1 cellular context compared by ENCODE assay signal in the genomic region with DNA sequence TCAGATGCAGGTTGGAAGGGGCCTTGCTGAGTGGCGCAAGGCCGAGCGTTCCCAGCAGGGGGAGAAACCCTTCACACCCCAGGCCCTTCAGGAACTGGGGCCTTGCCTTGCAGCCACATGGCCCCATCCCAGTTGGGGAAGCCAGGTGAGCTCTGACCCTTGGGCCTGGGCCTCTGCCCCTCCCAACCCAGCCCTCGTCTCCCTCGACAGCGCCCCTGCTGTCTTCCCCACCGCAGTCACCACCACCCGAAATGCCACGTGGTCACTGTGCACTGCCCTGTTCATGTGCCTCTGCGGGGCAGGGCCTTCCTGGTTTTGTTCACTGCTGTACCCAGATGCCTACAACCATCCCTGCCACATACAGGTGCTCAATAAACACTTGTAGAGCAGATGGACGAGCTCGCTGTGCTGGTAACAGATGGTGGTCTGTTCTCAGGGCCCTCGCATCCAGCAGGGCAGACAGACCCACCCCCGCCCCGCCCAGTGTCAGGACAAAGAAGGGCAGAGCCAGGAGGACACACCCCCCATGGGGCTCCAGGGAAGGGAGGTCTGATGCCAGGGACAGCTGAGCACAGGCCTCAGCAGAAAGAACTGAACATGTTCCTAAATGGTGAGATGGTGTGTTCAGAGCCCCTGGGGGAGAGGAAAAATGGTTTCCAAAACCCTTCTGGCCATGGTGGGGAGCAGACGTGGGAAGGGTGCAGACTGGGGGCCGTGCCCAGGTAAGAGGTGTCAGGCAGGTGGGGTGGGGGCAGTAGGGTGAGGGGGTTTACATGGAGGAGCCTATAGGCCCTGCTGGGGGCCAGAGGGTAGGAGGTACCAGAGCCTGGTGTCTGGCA.
TF ChIP-seq lines count a peak whose summit lies in the region.

No MANE protein-coding gene starts in this region.

TF ChIP-seq in K562, 482 proteins besides CTCF, POLR2A, EP300 and RAD21 (continued from another document and continues in another):
- TF ChIP-seq JUN (IDR thresholded peaks at IDR 0.05; ENCODE audit: borderline replicate concordance, low read depth, low read length) (no peak; the same call in 1 of the 2 replicates), JUN (CRISPR knock-in tag; IDR thresholded peaks at IDR 0.05; ENCODE audit: borderline replicate concordance) (no peak), ARID4B (CRISPR knock-in tag; IDR thresholded peaks at IDR 0.05) (peak; percentile 40; the same call in 1 of the 2 replicates), NFRKB (IDR thresholded peaks at IDR 0.05; ENCODE audit: low read depth) (no peak), ZNF695 (CRISPR knock-in tag; IDR thresholded peaks at IDR 0.05) (no peak), EP400 (IDR thresholded peaks at IDR 0.05) (peak; percentile 81), RBFOX2 (IDR thresholded peaks at IDR 0.05; ENCODE audit: low read depth, low read length) (peak; percentile 17), HDAC2 (IDR thresholded peaks at IDR 0.05) (no peak), PCBP1 (IDR thresholded peaks at IDR 0.05; ENCODE audit: low read depth, low read length, poor library complexity, severe bottlenecking) (no peak), MYBL2 (IDR thresholded peaks at IDR 0.05; ENCODE audit: low read depth) (no peak), MYBL2 (CRISPR knock-in tag; IDR thresholded peaks at IDR 0.05; ENCODE audit: borderline replicate concordance) (no peak), CSDE1 (IDR thresholded peaks at IDR 0.05) (no peak), CBFB (CRISPR knock-in tag; IDR thresholded peaks at IDR 0.05) (no peak), ZNF277 (CRISPR knock-in tag; IDR thresholded peaks at IDR 0.05; ENCODE audit: borderline replicate concordance) (no peak), BRF2 (IDR thresholded peaks at IDR 0.05; ENCODE audit: borderline replicate concordance, insufficient read depth, insufficient read length) (no peak), L3MBTL2 (IDR thresholded peaks at IDR 0.05) (peak; percentile 78), ZFPM2 (CRISPR knock-in tag; IDR thresholded peaks at IDR 0.05) (no peak), CREM (IDR thresholded peaks at IDR 0.05; ENCODE audit: low read depth) (peak; percentile 41; the same call in 1 of the 2 replicates), SMAD2 (IDR thresholded peaks at IDR 0.05; ENCODE audit: low read depth, low read length) (no peak), PTTG1 (tag; IDR thresholded peaks at IDR 0.05; ENCODE audit: low read depth) (no peak), CAMTA2 (CRISPR knock-in tag; conservative IDR thresholded peaks at IDR 0.05) (no peak), ZC3H4 (CRISPR knock-in tag; IDR thresholded peaks at IDR 0.05; ENCODE audit: borderline replicate concordance) (peak; percentile 40; the same call in 1 of the 2 replicates), HSF4 (CRISPR knock-in tag; IDR thresholded peaks at IDR 0.05; ENCODE audit: borderline replicate concordance) (no peak), COPS2 (conservative IDR thresholded peaks at IDR 0.05) (no peak), U2AF1 (optimal IDR thresholded peaks at IDR 0.05; ENCODE audit: low read depth, low read length) (no peak), ZNF140 (CRISPR knock-in tag; IDR thresholded peaks at IDR 0.05) (no peak), ZNF263 (CRISPR knock-in tag; IDR thresholded peaks at IDR 0.05; ENCODE audit: borderline replicate concordance) (no peak), PML (IDR thresholded peaks at IDR 0.05; ENCODE audit: low read length) (no peak), TRIM25 (IDR thresholded peaks at IDR 0.05; ENCODE audit: borderline replicate concordance) (no peak), TCF7L2 (IDR thresholded peaks at IDR 0.05; ENCODE audit: low read depth, low read length) (no peak), E2F6 (IDR thresholded peaks at IDR 0.05; ENCODE audit: borderline replicate concordance in 1 of 2, extremely low read depth in 1 of 2, insufficient read depth in 1 of 2, insufficient read length in 1 of 2, low read depth in 1 of 2, low read length in 1 of 2, poor library complexity in 1 of 2, severe bottlenecking in 1 of 2) (peak; percentile 63 to 87)
- TF ChIP-seq, protein P1, sequence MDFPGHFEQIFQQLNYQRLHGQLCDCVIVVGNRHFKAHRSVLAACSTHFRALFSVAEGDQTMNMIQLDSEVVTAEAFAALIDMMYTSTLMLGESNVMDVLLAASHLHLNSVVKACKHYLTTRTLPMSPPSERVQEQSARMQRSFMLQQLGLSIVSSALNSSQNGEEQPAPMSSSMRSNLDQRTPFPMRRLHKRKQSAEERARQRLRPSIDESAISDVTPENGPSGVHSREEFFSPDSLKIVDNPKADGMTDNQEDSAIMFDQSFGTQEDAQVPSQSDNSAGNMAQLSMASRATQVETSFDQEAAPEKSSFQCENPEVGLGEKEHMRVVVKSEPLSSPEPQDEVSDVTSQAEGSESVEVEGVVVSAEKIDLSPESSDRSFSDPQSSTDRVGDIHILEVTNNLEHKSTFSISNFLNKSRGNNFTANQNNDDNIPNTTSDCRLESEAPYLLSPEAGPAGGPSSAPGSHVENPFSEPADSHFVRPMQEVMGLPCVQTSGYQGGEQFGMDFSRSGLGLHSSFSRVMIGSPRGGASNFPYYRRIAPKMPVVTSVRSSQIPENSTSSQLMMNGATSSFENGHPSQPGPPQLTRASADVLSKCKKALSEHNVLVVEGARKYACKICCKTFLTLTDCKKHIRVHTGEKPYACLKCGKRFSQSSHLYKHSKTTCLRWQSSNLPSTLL (IDR thresholded peaks at IDR 0.05): no peak
- TF ChIP-seq, protein P2, sequence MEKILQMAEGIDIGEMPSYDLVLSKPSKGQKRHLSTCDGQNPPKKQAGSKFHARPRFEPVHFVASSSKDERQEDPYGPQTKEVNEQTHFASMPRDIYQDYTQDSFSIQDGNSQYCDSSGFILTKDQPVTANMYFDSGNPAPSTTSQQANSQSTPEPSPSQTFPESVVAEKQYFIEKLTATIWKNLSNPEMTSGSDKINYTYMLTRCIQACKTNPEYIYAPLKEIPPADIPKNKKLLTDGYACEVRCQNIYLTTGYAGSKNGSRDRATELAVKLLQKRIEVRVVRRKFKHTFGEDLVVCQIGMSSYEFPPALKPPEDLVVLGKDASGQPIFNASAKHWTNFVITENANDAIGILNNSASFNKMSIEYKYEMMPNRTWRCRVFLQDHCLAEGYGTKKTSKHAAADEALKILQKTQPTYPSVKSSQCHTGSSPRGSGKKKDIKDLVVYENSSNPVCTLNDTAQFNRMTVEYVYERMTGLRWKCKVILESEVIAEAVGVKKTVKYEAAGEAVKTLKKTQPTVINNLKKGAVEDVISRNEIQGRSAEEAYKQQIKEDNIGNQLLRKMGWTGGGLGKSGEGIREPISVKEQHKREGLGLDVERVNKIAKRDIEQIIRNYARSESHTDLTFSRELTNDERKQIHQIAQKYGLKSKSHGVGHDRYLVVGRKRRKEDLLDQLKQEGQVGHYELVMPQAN (IDR thresholded peaks at IDR 0.05; ENCODE audit: borderline replicate concordance): peak; percentile 62
- TF ChIP-seq, protein P3, sequence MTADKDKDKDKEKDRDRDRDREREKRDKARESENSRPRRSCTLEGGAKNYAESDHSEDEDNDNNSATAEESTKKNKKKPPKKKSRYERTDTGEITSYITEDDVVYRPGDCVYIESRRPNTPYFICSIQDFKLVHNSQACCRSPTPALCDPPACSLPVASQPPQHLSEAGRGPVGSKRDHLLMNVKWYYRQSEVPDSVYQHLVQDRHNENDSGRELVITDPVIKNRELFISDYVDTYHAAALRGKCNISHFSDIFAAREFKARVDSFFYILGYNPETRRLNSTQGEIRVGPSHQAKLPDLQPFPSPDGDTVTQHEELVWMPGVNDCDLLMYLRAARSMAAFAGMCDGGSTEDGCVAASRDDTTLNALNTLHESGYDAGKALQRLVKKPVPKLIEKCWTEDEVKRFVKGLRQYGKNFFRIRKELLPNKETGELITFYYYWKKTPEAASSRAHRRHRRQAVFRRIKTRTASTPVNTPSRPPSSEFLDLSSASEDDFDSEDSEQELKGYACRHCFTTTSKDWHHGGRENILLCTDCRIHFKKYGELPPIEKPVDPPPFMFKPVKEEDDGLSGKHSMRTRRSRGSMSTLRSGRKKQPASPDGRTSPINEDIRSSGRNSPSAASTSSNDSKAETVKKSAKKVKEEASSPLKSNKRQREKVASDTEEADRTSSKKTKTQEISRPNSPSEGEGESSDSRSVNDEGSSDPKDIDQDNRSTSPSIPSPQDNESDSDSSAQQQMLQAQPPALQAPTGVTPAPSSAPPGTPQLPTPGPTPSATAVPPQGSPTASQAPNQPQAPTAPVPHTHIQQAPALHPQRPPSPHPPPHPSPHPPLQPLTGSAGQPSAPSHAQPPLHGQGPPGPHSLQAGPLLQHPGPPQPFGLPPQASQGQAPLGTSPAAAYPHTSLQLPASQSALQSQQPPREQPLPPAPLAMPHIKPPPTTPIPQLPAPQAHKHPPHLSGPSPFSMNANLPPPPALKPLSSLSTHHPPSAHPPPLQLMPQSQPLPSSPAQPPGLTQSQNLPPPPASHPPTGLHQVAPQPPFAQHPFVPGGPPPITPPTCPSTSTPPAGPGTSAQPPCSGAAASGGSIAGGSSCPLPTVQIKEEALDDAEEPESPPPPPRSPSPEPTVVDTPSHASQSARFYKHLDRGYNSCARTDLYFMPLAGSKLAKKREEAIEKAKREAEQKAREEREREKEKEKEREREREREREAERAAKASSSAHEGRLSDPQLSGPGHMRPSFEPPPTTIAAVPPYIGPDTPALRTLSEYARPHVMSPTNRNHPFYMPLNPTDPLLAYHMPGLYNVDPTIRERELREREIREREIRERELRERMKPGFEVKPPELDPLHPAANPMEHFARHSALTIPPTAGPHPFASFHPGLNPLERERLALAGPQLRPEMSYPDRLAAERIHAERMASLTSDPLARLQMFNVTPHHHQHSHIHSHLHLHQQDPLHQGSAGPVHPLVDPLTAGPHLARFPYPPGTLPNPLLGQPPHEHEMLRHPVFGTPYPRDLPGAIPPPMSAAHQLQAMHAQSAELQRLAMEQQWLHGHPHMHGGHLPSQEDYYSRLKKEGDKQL (CRISPR knock-in tag; IDR thresholded peaks at IDR 0.05; ENCODE audit: borderline replicate concordance): no peak
